26 cellular contexts compared by ENCODE assay signal in genomic region chr7:1915956-1916620, GRCh38.
A peak's percentile ranks its signal among the peaks of the same experiment; 100 is the strongest.
DNase-seq lines count a peak whose midpoint lies in the region; ATAC-seq and TF ChIP-seq lines count a peak whose summit lies in the region.
"Had no signal": no experiment of that assay in that cellular context is flagged by ENCODE, and none has a peak within 500 bp of the region (broad histone marks: within the 10 kb centered on the region; RNA-seq: fewer than 3 reads in every experiment).

No MANE protein-coding gene starts in this region.

- H2BK20ac ChIP-seq in IMR-90 (ENCODE audit: low read depth, low read length) = 0 out of 2 replicates have a peak overlapping the region, but pooled peaks have one; percentile 4

- peaks cover 66 to 86% (median 79%) of the 10 kb centered on the region in 10 experiments for H3K4me1 ChIP-seq in BLaER1 treated with 17β-estradiol and CSF1 and Interleukin-3, amounts not matched to agents 10 nM and 100 nM
- H3K4me1 ChIP-seq in IMR-90 (ENCODE audit: control insufficient read depth, insufficient read depth, low read length) = peaks cover 25% of the 10 kb centered on the region
- H3K4me1 ChIP-seq in naive thymus-derived CD4-positive, alpha-beta T cell (ENCODE audit: control insufficient read depth in 2 of 2, insufficient read depth in 2 of 2, low read length in 2 of 2) = peaks cover 18 to 36% of the 10 kb centered on the region in 2 donors

- no peaks in the 10 kb centered on the region for H3K9me3 ChIP-seq in BLaER1 treated with 17β-estradiol and CSF1 and Interleukin-3, amounts not matched to agents 10 nM and 100 nM (replicated peaks in 1 of 11)
- no peaks in the 10 kb centered on the region for H3K9me3 ChIP-seq in IMR-90 (ENCODE audit: control insufficient read depth, insufficient read depth, low read length)
- no peaks in the 10 kb centered on the region for H3K9me3 ChIP-seq in naive thymus-derived CD4-positive, alpha-beta T cell (ENCODE audit: control insufficient read depth in 2 of 3, low read length in 3 of 3)
- H3K9me3 ChIP-seq: body of pancreas, neutrophil had no signal

- H4K5ac ChIP-seq in IMR-90 (ENCODE audit: low read depth, low read length) = no peak overlapping the region

- intact Hi-C loops in IMR-90 (cut with micrococcal nuclease) = no loop called here
- intact Hi-C loops in naive thymus-derived CD4-positive, alpha-beta T cell (cut with micrococcal nuclease) = no loop called here

- CTCF ChIA-PET in IMR-90 (lab: Yijun Ruan, JAX) = no interaction called here
- CTCF ChIA-PET in naive thymus-derived CD4-positive, alpha-beta T cell (lab: Charles Lee) = no interaction called here
- CTCF ChIA-PET in activated naive CD4-positive, alpha-beta T cell treated with anti-CD3 and anti-CD28 coated beads, Interleukin-2, amount 10 ng/mL, durations not matched to agents 7 days and 5 days (lab: Charles Lee) = no interaction called here

- no peak for TF ChIP-seq POLR2A in IMR-90 (IDR thresholded peaks at IDR 0.05; ENCODE audit: low read depth, low read length)

- no peak overlapping the region for H3K4me3 ChIP-seq in BLaER1 treated with 17β-estradiol and CSF1 and Interleukin-3, amounts not matched to agents 10 nM and 100 nM
- no peak overlapping the region for H3K4me3 ChIP-seq in IMR-90 (ENCODE audit: insufficient read depth, low read depth, low read length)
- H3K4me3 ChIP-seq in naive thymus-derived CD4-positive, alpha-beta T cell (ENCODE audit: low read length) = no peak overlapping the region
- H3K4me3 ChIP-seq: body of pancreas, GM23248 had no signal

- in situ Hi-C loops in IMR-90 (cut with MboI; ENCODE audit: low sequenced_read_pairs) (no loop called here), GM13976 (cut with MboI; ENCODE audit: low sequenced_read_pairs, unreplicated experiment) (no loop called here)

- H4K20me1 ChIP-seq in BLaER1 treated with 17β-estradiol and CSF1 and Interleukin-3, amounts not matched to agents 10 nM and 100 nM = peaks cover 94 to 100% (median 98%) of the 10 kb centered on the region in 11 experiments
- no peaks in the 10 kb centered on the region; the same call in 1 of the 2 replicates for H4K20me1 ChIP-seq in IMR-90 (ENCODE audit: insufficient read depth, low read length)

- no peak overlapping the region for H4K8ac ChIP-seq in IMR-90 (ENCODE audit: low read depth in 2 of 2, low read length in 2 of 2)

- no peak overlapping the region for H2BK15ac ChIP-seq in IMR-90 (ENCODE audit: low read depth, low read length)

- H3K36me3 Mint-ChIP-seq in chondrocyte (ENCODE audit: low read depth) = no peaks in the 10 kb centered on the region
- peaks cover 0 to 23% (median 0%) of the 10 kb centered on the region in 5 donors for H3K36me3 Mint-ChIP-seq in naive thymus-derived CD4-positive, alpha-beta T cell
- H3K36me3 Mint-ChIP-seq in activated naive CD4-positive, alpha-beta T cell treated with anti-CD3 and anti-CD28 coated beads, Interleukin-2, amount 10 ng/mL, durations not matched to agents 7 days and 5 days = peaks cover 23% of the 10 kb centered on the region
- H3K36me3 Mint-ChIP-seq: activated CD4-positive, alpha-beta memory T cell treated with anti-CD3 and anti-CD28 coated beads for 36 hours; type B pancreatic cell had no signal

- DNase-seq in IMR-90 (no peak), chondrocyte (ENCODE audit: low spot score) (peak; percentile 83), OCI-M1 (lab: John Stamatoyannopoulos, UW) (no peak), GM13976 (ENCODE audit: low spot score) (no peak)
- no peak for DNase-seq in naive thymus-derived CD4-positive, alpha-beta T cell
- DNase-seq in central memory CD4-positive, alpha-beta T cell = no peak
- no peak for DNase-seq in activated naive CD4-positive, alpha-beta T cell treated with anti-CD3 and anti-CD28 coated beads, Interleukin-2, amount 10 ng/mL, durations not matched to agents 7 days and 5 days
- DNase-seq: ACHN; activated CD4-positive, alpha-beta memory T cell treated with anti-CD3 and anti-CD28 coated beads for 36 hours; activated CD4-positive, CD25-positive, alpha-beta regulatory T cell; activated effector memory CD4-positive, alpha-beta T cell treated with anti-CD3 and anti-CD28 coated beads, Interleukin-2, amount 50 U/mL, for 16 hours; activated naive CD8-positive, alpha-beta T cell treated with anti-CD3 and anti-CD28 coated beads, Interleukin-2, amount 50 U/mL, for 24 hours; C1 segment of cervical spinal cord; cortex of kidney; glutamatergic neuron; GM23248; left cardiac atrium; NCI-H146; NCI-H526; SHP77; stimulated activated CD4-positive, alpha-beta T cell treated with anti-CD3 and anti-CD28 coated beads, Interleukin-4, amount 100 ng/mL, for 24 hours; SW 1271 had no signal

- H3K14ac ChIP-seq in IMR-90 (replicated peaks; ENCODE audit: low read depth, low read length) = no peak overlapping the region

- peaks cover 21% of the 10 kb centered on the region; the same call in 1 of the 2 replicates for H3K9me1 ChIP-seq in IMR-90 (ENCODE audit: insufficient read depth, low read length)

- TF ChIP-seq CTCF in IMR-90 (conservative IDR thresholded peaks at IDR 0.05; ENCODE audit: low read depth, low read length) (no peak), chondrocyte (IDR thresholded peaks at IDR 0.05) (no peak), GM13976 (IDR thresholded peaks at IDR 0.05; ENCODE audit: borderline replicate concordance, control extremely low read depth, extremely low read depth, insufficient read depth, missing control alignments) (no peak)

- no peak overlapping the region for H3K18ac ChIP-seq in IMR-90 (ENCODE audit: low read depth, low read length)

- peaks cover 0 to 8% (median 0%) of the 10 kb centered on the region in 11 experiments; a peak in 1 of 22 replicates for H3K27me3 ChIP-seq in BLaER1 treated with 17β-estradiol and CSF1 and Interleukin-3, amounts not matched to agents 10 nM and 100 nM
- no peaks in the 10 kb centered on the region for H3K27me3 ChIP-seq in IMR-90 (ENCODE audit: control insufficient read depth, insufficient read depth, low read length)
- H3K27me3 ChIP-seq in naive thymus-derived CD4-positive, alpha-beta T cell (ENCODE audit: control insufficient read depth in 2 of 2, insufficient read depth in 2 of 2, low read length in 2 of 2) = no peaks in the 10 kb centered on the region
- H3K27me3 ChIP-seq: body of pancreas had no signal

- H2AK9ac ChIP-seq in IMR-90 (replicated peaks; ENCODE audit: low read depth, low read length, poor library complexity) = no peak overlapping the region

- no peaks in the 10 kb centered on the region for H3K27me3 Mint-ChIP-seq in chondrocyte (ENCODE audit: low read depth)
- H3K27me3 Mint-ChIP-seq in naive thymus-derived CD4-positive, alpha-beta T cell = peaks cover 0 to 8% (median 0%) of the 10 kb centered on the region in 5 donors
- peaks cover 16% of the 10 kb centered on the region for H3K27me3 Mint-ChIP-seq in activated naive CD4-positive, alpha-beta T cell treated with anti-CD3 and anti-CD28 coated beads, Interleukin-2, amount 10 ng/mL, durations not matched to agents 7 days and 5 days
- H3K27me3 Mint-ChIP-seq: activated CD4-positive, alpha-beta memory T cell treated with anti-CD3 and anti-CD28 coated beads for 36 hours; activated naive CD8-positive, alpha-beta T cell treated with anti-CD3 and anti-CD28 coated beads, Interleukin-2, amount 50 U/mL, for 24 hours; type B pancreatic cell had no signal

- H4K91ac ChIP-seq in IMR-90 (ENCODE audit: insufficient read depth, low read depth, low read length) = no peak overlapping the region

- H3K4me2 ChIP-seq in BLaER1 treated with 17β-estradiol and CSF1 and Interleukin-3, amounts not matched to agents 10 nM and 100 nM = peak overlapping the region in 6 of 11 experiments; percentile 10 to 75 (median 48); a peak in 11 of 22 replicates
- no peak overlapping the region for H3K4me2 ChIP-seq in IMR-90 (ENCODE audit: low read depth, low read length)

- peak overlapping the region; percentile 35; the same call in 1 of the 2 replicates for H3K4ac ChIP-seq in IMR-90 (ENCODE audit: low read depth, low read length)

- no peaks in the 10 kb centered on the region for H3K9me3 Mint-ChIP-seq in chondrocyte (ENCODE audit: low read depth)
- H3K9me3 Mint-ChIP-seq in naive thymus-derived CD4-positive, alpha-beta T cell = no peaks in the 10 kb centered on the region
- H3K9me3 Mint-ChIP-seq in activated naive CD4-positive, alpha-beta T cell treated with anti-CD3 and anti-CD28 coated beads, Interleukin-2, amount 10 ng/mL, durations not matched to agents 7 days and 5 days = no peaks in the 10 kb centered on the region
- H3K9me3 Mint-ChIP-seq: activated CD4-positive, alpha-beta memory T cell treated with anti-CD3 and anti-CD28 coated beads for 36 hours; activated naive CD8-positive, alpha-beta T cell treated with anti-CD3 and anti-CD28 coated beads, Interleukin-2, amount 50 U/mL, for 24 hours; type B pancreatic cell had no signal

- no peak overlapping the region for H3K4me3 Mint-ChIP-seq in chondrocyte (ENCODE audit: unreplicated experiment)
- H3K4me3 Mint-ChIP-seq in naive thymus-derived CD4-positive, alpha-beta T cell = peak overlapping the region in 1 of 10 donors; percentile 1
- no peak overlapping the region for H3K4me3 Mint-ChIP-seq in activated naive CD4-positive, alpha-beta T cell treated with anti-CD3 and anti-CD28 coated beads, Interleukin-2, amount 10 ng/mL, durations not matched to agents 7 days and 5 days
- H3K4me3 Mint-ChIP-seq: activated CD4-positive, alpha-beta memory T cell treated with anti-CD3 and anti-CD28 coated beads for 36 hours; activated naive CD8-positive, alpha-beta T cell treated with anti-CD3 and anti-CD28 coated beads, Interleukin-2, amount 50 U/mL, for 24 hours; type B pancreatic cell had no signal

- peaks cover 0 to 38% (median 6%) of the 10 kb centered on the region in 11 experiments; a peak in 8 of 22 replicates for H3K36me3 ChIP-seq in BLaER1 treated with 17β-estradiol and CSF1 and Interleukin-3, amounts not matched to agents 10 nM and 100 nM
- H3K36me3 ChIP-seq in IMR-90 (ENCODE audit: control insufficient read depth, insufficient read depth, low read length) = no peaks in the 10 kb centered on the region
- peaks cover 0 to 43% (median 0%) of the 10 kb centered on the region in 3 experiments for H3K36me3 ChIP-seq in naive thymus-derived CD4-positive, alpha-beta T cell (ENCODE audit: control insufficient read depth in 2 of 3, insufficient read depth in 3 of 3, low read length in 3 of 3)
- H3K36me3 ChIP-seq: neutrophil had no signal

- no peak overlapping the region for H2BK120ac ChIP-seq in IMR-90 (ENCODE audit: low read depth, low read length)

- no peak overlapping the region for H3K9ac ChIP-seq in BLaER1 treated with 17β-estradiol and CSF1 and Interleukin-3, amounts not matched to agents 10 nM and 100 nM
- H3K9ac ChIP-seq in IMR-90 (ENCODE audit: low read depth, low read length) = no peak overlapping the region
- H3K9ac ChIP-seq: GM23248 had no signal

- no peak overlapping the region for H3K56ac ChIP-seq in IMR-90 (ENCODE audit: extremely low read depth, insufficient read depth, low read length)

- TF ChIP-seq RAD21 in IMR-90 (IDR thresholded peaks at IDR 0.05; ENCODE audit: low read length) = no peak

- no TSS peak for BruUV-seq in IMR-90 (replicated peaks; lab: Mats Ljungman, UMichigan)

- ATAC-seq in IMR-90 (ENCODE audit: low read depth) = no peak
- peak; percentile 60 for ATAC-seq in naive thymus-derived CD4-positive, alpha-beta T cell
- ATAC-seq: activated naive CD8-positive, alpha-beta T cell treated with anti-CD3 and anti-CD28 coated beads, Interleukin-2, amount 50 U/mL, for 24 hours; body of pancreas had no signal

- no peak overlapping the region for H2AFZ ChIP-seq in IMR-90 (replicated peaks; ENCODE audit: low read length, poor library complexity)
- H2AFZ ChIP-seq: GM23248 had no signal

- 77% methylated on average over 7 of the region's 29 CpGs; no CpG with 5 or more reads in 1 of the 2 experiments for WGBS in IMR-90 (ENCODE audit: extremely low coverage in 2 of 2, insufficient read length in 1 of 2), 2 experiments

- H3K4me1 Mint-ChIP-seq in chondrocyte (ENCODE audit: low read depth) = peaks cover 4% of the 10 kb centered on the region
- H3K4me1 Mint-ChIP-seq in naive thymus-derived CD4-positive, alpha-beta T cell = peaks cover 25 to 54% (median 45%) of the 10 kb centered on the region in 7 donors
- H3K4me1 Mint-ChIP-seq in activated naive CD4-positive, alpha-beta T cell treated with anti-CD3 and anti-CD28 coated beads, Interleukin-2, amount 10 ng/mL, durations not matched to agents 7 days and 5 days = peaks cover 29% of the 10 kb centered on the region

- no peak overlapping the region for H3K27ac Mint-ChIP-seq in chondrocyte (ENCODE audit: unreplicated experiment)
- H3K27ac Mint-ChIP-seq in naive thymus-derived CD4-positive, alpha-beta T cell = peak overlapping the region in 4 of 9 donors; percentile 44 to 72 (median 54)
- no peak overlapping the region for H3K27ac Mint-ChIP-seq in activated naive CD4-positive, alpha-beta T cell treated with anti-CD3 and anti-CD28 coated beads, Interleukin-2, amount 10 ng/mL, durations not matched to agents 7 days and 5 days
- H3K27ac Mint-ChIP-seq: activated CD4-positive, alpha-beta memory T cell treated with anti-CD3 and anti-CD28 coated beads for 36 hours; activated naive CD8-positive, alpha-beta T cell treated with anti-CD3 and anti-CD28 coated beads, Interleukin-2, amount 50 U/mL, for 24 hours; type B pancreatic cell had no signal

- dilution Hi-C loops in IMR-90 (cut with HindIII; ENCODE audit: low sequenced_read_pairs, unreplicated experiment) = no loop called here

- H2BK5ac ChIP-seq in IMR-90 (ENCODE audit: low read depth, low read length, poor library complexity, severe bottlenecking) = no peak overlapping the region

- POLR2A ChIA-PET in IMR-90 (lab: Charles Lee; ENCODE audit: unreplicated experiment) = no interaction called here
- POLR2A ChIA-PET in naive thymus-derived CD4-positive, alpha-beta T cell (lab: Charles Lee) = no interaction called here

- H3K23ac ChIP-seq in IMR-90 (ENCODE audit: low read depth, low read length) = no peak overlapping the region

- no peak overlapping the region for H2AK5ac ChIP-seq in IMR-90 (ENCODE audit: low read depth, low read length)

- H3K79me1 ChIP-seq in IMR-90 (ENCODE audit: low read depth in 1 of 2, low read length in 2 of 2) = peaks cover 0 to 30% of the 10 kb centered on the region in 2 experiments; a peak in 2 of 4 replicates

- no peak overlapping the region for H3K27ac ChIP-seq in BLaER1 treated with 17β-estradiol and CSF1 and Interleukin-3, amounts not matched to agents 10 nM and 100 nM
- H3K27ac ChIP-seq in IMR-90 (ENCODE audit: insufficient read depth, low read length) = no peak overlapping the region
- H3K27ac ChIP-seq in naive thymus-derived CD4-positive, alpha-beta T cell (ENCODE audit: low read depth, low read length) = no peak overlapping the region
- H3K27ac ChIP-seq: body of pancreas, GM23248, neutrophil had no signal
